Comparison of ENCODE assay signal across 8 cellular contexts in the genomic region with DNA sequence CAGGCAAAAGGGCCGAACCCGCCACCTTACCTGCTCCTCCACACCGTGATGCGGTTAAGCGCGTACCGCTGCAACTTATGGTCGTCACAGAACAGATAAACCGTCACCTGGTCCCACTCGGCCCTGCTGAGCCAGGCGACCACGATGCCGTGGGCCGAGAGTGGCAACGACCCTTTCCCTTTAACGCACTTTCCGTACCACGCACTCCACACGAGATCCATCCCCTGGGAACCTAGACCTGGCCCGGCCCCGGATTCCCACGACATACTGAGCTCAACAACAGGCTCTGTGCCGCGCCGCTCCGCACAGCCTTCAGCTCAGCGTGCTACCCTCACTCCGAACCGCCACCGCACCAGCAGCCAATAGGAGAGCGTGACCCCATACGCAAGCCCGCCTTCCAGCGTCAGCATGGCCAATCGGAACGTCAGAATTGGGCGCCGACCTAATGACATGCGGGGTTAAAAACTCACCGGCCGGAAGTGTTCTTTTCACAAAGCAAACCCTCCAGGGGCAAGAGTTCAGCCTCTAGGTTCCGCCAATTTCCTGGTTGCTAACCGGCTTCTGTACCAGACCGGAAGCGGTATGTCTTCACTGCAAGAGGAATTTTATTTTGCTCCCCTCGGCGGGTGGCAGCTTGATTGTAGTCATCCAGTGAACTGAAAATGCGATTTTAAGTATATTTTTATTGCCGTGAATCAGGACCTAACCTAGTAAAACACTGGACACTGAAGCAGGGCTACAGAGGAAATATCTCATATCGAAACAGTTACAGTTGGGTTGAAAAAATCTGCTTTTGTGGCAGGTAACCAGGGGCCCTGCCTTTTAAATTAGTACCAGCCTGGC. TPM values are rescaled to one million over a fixed set of nuclear protein-coding genes. Genes with fewer than 3 reads are reported as not detected.
DNase-seq lines count a peak whose midpoint lies in the region; ATAC-seq and TF ChIP-seq lines count a peak whose summit lies in the region.

A gene (minus strand): TSS at position 338 of the 843 bp plus-strand sequence. CDS start 72 bp downstream, at position 266.

- no peaks in the 10 kb centered on the region for H3K9me2 ChIP-seq in PC-3 (replicated peaks; ENCODE audit: low read length)

- H3K4me2 ChIP-seq in PC-3 (ENCODE audit: low read length), result peak within 1 kb of the TSS; percentile 97

- TF ChIP-seq EP300 in Ishikawa (IDR thresholded peaks at IDR 0.05; ENCODE audit: borderline replicate concordance), result no peak; the same call in 1 of the 2 replicates

- no peak for TF ChIP-seq RAD21 in Ishikawa (IDR thresholded peaks at IDR 0.05; ENCODE audit: low read depth)

- H4K20me1 ChIP-seq in PC-3 (ENCODE audit: low read length), result peaks cover 17% of the 10 kb centered on the region; the same call in 1 of the 2 replicates

- peak within 1 kb of the TSS; percentile 92 for H2AFZ ChIP-seq in PC-3 (ENCODE audit: low read length)

- peak; percentile 100 for ATAC-seq in GM21576 (IDR thresholded peaks at IDR 0.05; ENCODE audit: unreplicated experiment)
- ATAC-seq in PC-3, result peak; percentile 99

- no peak within 1 kb of the TSS for H3K27ac ChIP-seq in PC-3 (ENCODE audit: low read length)
- peak within 1 kb of the TSS; percentile 7 to 58 for H3K27ac ChIP-seq in mucosa of rectum (ENCODE audit: low read depth in 2 of 2, low read length in 2 of 2)

- TSS peak; percentile 98 for BruUV-seq in PC-3 (replicated peaks; lab: Mats Ljungman, UMichigan)

- POLR2A ChIA-PET in PC-3 (lab: Charles Lee; ENCODE audit: unreplicated experiment), result interaction anchor here (0.7 kb wide), 1 partner anchor 500 kb away, joined by 3 read pairs; no protein-coding TSS in a partner anchor

- CTCF ChIA-PET in PC-3 (lab: Charles Lee), result no interaction called here

- H3K4me1 ChIP-seq in PC-3 (ENCODE audit: insufficient read depth, low read length), result peaks cover 16% of the 10 kb centered on the region
- H3K4me1 ChIP-seq in mucosa of rectum (ENCODE audit: control insufficient read depth in 2 of 2, insufficient read depth in 2 of 2, low read length in 2 of 2), result peaks cover 4 to 7% of the 10 kb centered on the region in 2 donors

- no peak for TF ChIP-seq CTCF in PC-3 (conservative IDR thresholded peaks at IDR 0.05; ENCODE audit: low read depth, low read length)
- no peak for TF ChIP-seq CTCF in epithelial cell of proximal tubule (conservative IDR thresholded peaks at IDR 0.05; ENCODE audit: low read depth, low read length)

- H3K9me3 ChIP-seq in PC-3 (ENCODE audit: low read length) (no peaks in the 10 kb centered on the region), mucosa of rectum (ENCODE audit: control insufficient read depth in 2 of 2, low read length in 2 of 2) (no peaks in the 10 kb centered on the region)

- H3K36me3 ChIP-seq in PC-3 (ENCODE audit: low read depth, low read length), result peaks cover 23% of the 10 kb centered on the region
- H3K36me3 ChIP-seq in mucosa of rectum (ENCODE audit: control insufficient read depth in 2 of 2, insufficient read depth in 2 of 2, low read length in 2 of 2), result peaks cover 0 to 7% of the 10 kb centered on the region in 2 donors

- H3K9ac ChIP-seq in PC-3 (ENCODE audit: low read length) (peak within 1 kb of the TSS; percentile 87), mucosa of rectum (ENCODE audit: low read depth in 1 of 2, low read length in 2 of 2) (peak within 1 kb of the TSS; percentile 75 to 77)

- peaks cover 34% of the 10 kb centered on the region for H3K79me2 ChIP-seq in PC-3 (ENCODE audit: low read length)

- H3K27me3 ChIP-seq in PC-3 (ENCODE audit: low read length), result no peaks in the 10 kb centered on the region
- H3K27me3 ChIP-seq in mucosa of rectum (ENCODE audit: control insufficient read depth in 2 of 2, insufficient read depth in 2 of 2, low read length in 2 of 2), result peaks cover 0 to 2% of the 10 kb centered on the region in 2 donors

- H3F3A ChIP-seq in PC-3 (ENCODE audit: low read length, unreplicated experiment), result no peaks in the 10 kb centered on the region

- peak within 1 kb of the TSS; percentile 99 for H3K4me3 ChIP-seq in PC-3 (ENCODE audit: low read length)
- H3K4me3 ChIP-seq in epithelial cell of proximal tubule (ENCODE audit: low read depth, low read length), result peak within 1 kb of the TSS; percentile 67
- peak within 1 kb of the TSS; percentile 85 to 97 for H3K4me3 ChIP-seq in mucosa of rectum (ENCODE audit: low read length in 2 of 2)

- DNase-seq in DMS114 treated with DMSO at 0.1 percent for 48 hours (lab: John Stamatoyannopoulos, UW; ENCODE audit: unreplicated experiment) (peak; percentile 88), PC-3 (peak; percentile 94), activated T-cell treated with anti-CD3 and anti-CD28 coated beads for 48 hours (ENCODE audit: low read depth) (peak; percentile 83), epithelial cell of proximal tubule (ENCODE audit: low read depth) (peak; percentile 73)
- DNase-seq in stimulated activated CD8-positive, alpha-beta memory T cell treated with anti-CD3 and anti-CD28 coated beads, Interleukin-4, amount 100 ng/mL, for 48 hours, result peak; percentile 88

- intact Hi-C loops in PC-3 (cut with micrococcal nuclease), result no loop called here

TF ChIP-seq in Ishikawa, 13 proteins besides CTCF, POLR2A, EP300 and RAD21:
- peak; percentile 82 for TF ChIP-seq TCF12 (IDR thresholded peaks at IDR 0.05; ENCODE audit: low read depth)
- no peak for TF ChIP-seq CEBPB (IDR thresholded peaks at IDR 0.05)
- 0 out of 2 replicates have a peak, but pooled peaks have one; percentile 22 for TF ChIP-seq FOXM1 (IDR thresholded peaks at IDR 0.05; ENCODE audit: borderline replicate concordance, low read depth)
- TF ChIP-seq, protein P1, sequence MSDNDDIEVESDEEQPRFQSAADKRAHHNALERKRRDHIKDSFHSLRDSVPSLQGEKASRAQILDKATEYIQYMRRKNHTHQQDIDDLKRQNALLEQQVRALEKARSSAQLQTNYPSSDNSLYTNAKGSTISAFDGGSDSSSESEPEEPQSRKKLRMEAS (IDR thresholded peaks at IDR 0.05), result peak; percentile 85
- TF ChIP-seq, protein P2, sequence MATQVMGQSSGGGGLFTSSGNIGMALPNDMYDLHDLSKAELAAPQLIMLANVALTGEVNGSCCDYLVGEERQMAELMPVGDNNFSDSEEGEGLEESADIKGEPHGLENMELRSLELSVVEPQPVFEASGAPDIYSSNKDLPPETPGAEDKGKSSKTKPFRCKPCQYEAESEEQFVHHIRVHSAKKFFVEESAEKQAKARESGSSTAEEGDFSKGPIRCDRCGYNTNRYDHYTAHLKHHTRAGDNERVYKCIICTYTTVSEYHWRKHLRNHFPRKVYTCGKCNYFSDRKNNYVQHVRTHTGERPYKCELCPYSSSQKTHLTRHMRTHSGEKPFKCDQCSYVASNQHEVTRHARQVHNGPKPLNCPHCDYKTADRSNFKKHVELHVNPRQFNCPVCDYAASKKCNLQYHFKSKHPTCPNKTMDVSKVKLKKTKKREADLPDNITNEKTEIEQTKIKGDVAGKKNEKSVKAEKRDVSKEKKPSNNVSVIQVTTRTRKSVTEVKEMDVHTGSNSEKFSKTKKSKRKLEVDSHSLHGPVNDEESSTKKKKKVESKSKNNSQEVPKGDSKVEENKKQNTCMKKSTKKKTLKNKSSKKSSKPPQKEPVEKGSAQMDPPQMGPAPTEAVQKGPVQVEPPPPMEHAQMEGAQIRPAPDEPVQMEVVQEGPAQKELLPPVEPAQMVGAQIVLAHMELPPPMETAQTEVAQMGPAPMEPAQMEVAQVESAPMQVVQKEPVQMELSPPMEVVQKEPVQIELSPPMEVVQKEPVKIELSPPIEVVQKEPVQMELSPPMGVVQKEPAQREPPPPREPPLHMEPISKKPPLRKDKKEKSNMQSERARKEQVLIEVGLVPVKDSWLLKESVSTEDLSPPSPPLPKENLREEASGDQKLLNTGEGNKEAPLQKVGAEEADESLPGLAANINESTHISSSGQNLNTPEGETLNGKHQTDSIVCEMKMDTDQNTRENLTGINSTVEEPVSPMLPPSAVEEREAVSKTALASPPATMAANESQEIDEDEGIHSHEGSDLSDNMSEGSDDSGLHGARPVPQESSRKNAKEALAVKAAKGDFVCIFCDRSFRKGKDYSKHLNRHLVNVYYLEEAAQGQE (IDR thresholded peaks at IDR 0.05; ENCODE audit: low read depth), result no peak
- TF ChIP-seq, protein P3, sequence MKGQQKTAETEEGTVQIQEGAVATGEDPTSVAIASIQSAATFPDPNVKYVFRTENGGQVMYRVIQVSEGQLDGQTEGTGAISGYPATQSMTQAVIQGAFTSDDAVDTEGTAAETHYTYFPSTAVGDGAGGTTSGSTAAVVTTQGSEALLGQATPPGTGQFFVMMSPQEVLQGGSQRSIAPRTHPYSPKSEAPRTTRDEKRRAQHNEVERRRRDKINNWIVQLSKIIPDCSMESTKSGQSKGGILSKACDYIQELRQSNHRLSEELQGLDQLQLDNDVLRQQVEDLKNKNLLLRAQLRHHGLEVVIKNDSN (IDR thresholded peaks at IDR 0.05), result peak; percentile 53
- no peak; the same call in 1 of the 2 replicates for TF ChIP-seq YY1 (IDR thresholded peaks at IDR 0.05; ENCODE audit: low read depth)
- no peak for TF ChIP-seq TEAD4 (IDR thresholded peaks at IDR 0.05)
- TF ChIP-seq CREB1 (IDR thresholded peaks at IDR 0.05; ENCODE audit: low read depth), result peak; percentile 77
- TF ChIP-seq EGR1 (IDR thresholded peaks at IDR 0.05), result 0 out of 2 replicates have a peak, but pooled peaks have one; percentile 16
- no peak for TF ChIP-seq NFIC (IDR thresholded peaks at IDR 0.05)
- TF ChIP-seq ZBTB7A (IDR thresholded peaks at IDR 0.05; ENCODE audit: low read depth), result no peak
- peak; percentile 85 for TF ChIP-seq TAF1 (IDR thresholded peaks at IDR 0.05; ENCODE audit: low read depth)

RNA-seq across cellular contexts. Expression of the gene that starts here (rescaled TPM):
- total RNA-seq in PC-3 (2014; rRNA removed) (69.0 and 78.4 TPM in 2 replicates), epithelial cell of proximal tubule (23.9 and 39.6 TPM in 2 replicates)
